8 cellular contexts compared by ENCODE assay signal in genomic region chr1:65165269-65166002, GRCh38. TPM values are rescaled to one million over a fixed set of nuclear protein-coding genes. Genes with fewer than 3 reads are reported as not detected.
DNase-seq lines count a peak whose midpoint lies in the region; ATAC-seq and TF ChIP-seq lines count a peak whose summit lies in the region.

No MANE protein-coding gene starts in this region.

- peaks cover 3% of the 10 kb centered on the region for H3K9me3 Mint-ChIP-seq in activated B cell treated with CpG ODN at 0.5 μM for 24 hours

- no peaks in the 10 kb centered on the region for H3K36me3 Mint-ChIP-seq in activated B cell treated with CpG ODN at 0.5 μM for 24 hours (ENCODE audit: low read depth)

- H3K4me3 Mint-ChIP-seq in activated B cell treated with CpG ODN at 0.5 μM for 24 hours: no peak overlapping the region

- peaks cover 2% of the 10 kb centered on the region for H3K27me3 Mint-ChIP-seq in activated B cell treated with CpG ODN at 0.5 μM for 24 hours

- H3K36me3 ChIP-seq in esophagus squamous epithelium: no peaks in the 10 kb centered on the region

- intact Hi-C loops in activated B cell treated with CpG ODN at 0.5 μM for 24 hours (cut with micrococcal nuclease) (no loop called here), esophagus squamous epithelium (cut with DNase I) (no loop called here)

- no peaks in the 10 kb centered on the region for H3K9me3 ChIP-seq in esophagus squamous epithelium

- peaks cover 9 to 63% (median 12%) of the 10 kb centered on the region in 3 donors for H3K4me1 ChIP-seq in esophagus squamous epithelium

- ATAC-seq in HG03432 (IDR thresholded peaks at IDR 0.05; ENCODE audit: unreplicated experiment): peak; percentile 91
- ATAC-seq in activated B cell treated with CpG ODN at 0.5 μM for 24 hours (ENCODE audit: low read depth): peak; percentile 42

- POLR2A ChIA-PET in activated B cell treated with CpG ODN at 0.5 μM for 24 hours (lab: Charles Lee): no interaction called here

- H3K27me3 ChIP-seq in esophagus squamous epithelium: no peaks in the 10 kb centered on the region

- no peaks in the 10 kb centered on the region for H3K4me1 Mint-ChIP-seq in activated B cell treated with CpG ODN at 0.5 μM for 24 hours

- no peak for TF ChIP-seq POLR2A in esophagus squamous epithelium (IDR thresholded peaks at IDR 0.05)

- peak overlapping the region in 1 of 4 donors; percentile 9 for H3K27ac ChIP-seq in esophagus squamous epithelium

- H3K4me3 ChIP-seq in esophagus squamous epithelium: no peak overlapping the region

- WGBS in esophagus squamous epithelium, 2 donors: 73 to 76% methylated on average over 5 of the region's 5 CpGs

- CTCF ChIA-PET in activated B cell treated with CpG ODN at 0.5 μM for 24 hours (lab: Charles Lee): no interaction called here

- TF ChIP-seq CTCF in GM20000 (IDR thresholded peaks at IDR 0.05; ENCODE audit: extremely low read depth, missing control alignments) (no peak), activated B cell treated with CpG ODN at 0.5 μM for 24 hours (IDR thresholded peaks at IDR 0.05) (no peak), esophagus squamous epithelium (IDR thresholded peaks at IDR 0.05) (no peak)

- no peak overlapping the region for H3K27ac Mint-ChIP-seq in activated B cell treated with CpG ODN at 0.5 μM for 24 hours

- peak; percentile 47 for DNase-seq in DMS 273 (lab: John Stamatoyannopoulos, UW; ENCODE audit: unreplicated experiment)
- peak; percentile 36 for DNase-seq in GM20000 (ENCODE audit: low spot score)
- no peak for DNase-seq in activated B cell treated with CpG ODN at 0.5 μM for 24 hours
- DNase-seq in T1000 (lab: John Stamatoyannopoulos, UW): no peak
- DNase-seq in NCI-H1417 treated with DMSO at 0.1 percent for 48 hours (lab: John Stamatoyannopoulos, UW): no peak
- DNase-seq in esophagus squamous epithelium (lab: John Stamatoyannopoulos, UW): no peak
- DNase-seq in anterior cingulate cortex (lab: John Stamatoyannopoulos, UW): no peak

RNA-seq across cellular contexts. Expression of gene AK4, which starts 17.4 kb away (rescaled TPM):
- total RNA-seq in activated B cell treated with CpG ODN at 0.5 μM for 24 hours: 1.6 and 1.8 TPM in 2 replicates
- total RNA-seq in esophagus squamous epithelium: 10 to 100 TPM; 32.2 to 46.3 (median 39.6) TPM

Comparison
In these comparisons a context has a peak if more than half of its experiments do, and no peak if none do; other contexts are left out.
1. DNase-seq: peak in DMS 273 (single experiment) and GM20000 (single experiment); none in activated B cell treated with CpG ODN at 0.5 μM for 24 hours (single experiment), T1000 (single experiment), NCI-H1417 treated with DMSO at 0.1 percent for 48 hours (single experiment), esophagus squamous epithelium (single experiment) and anterior cingulate cortex (0 of 58).
2. RNA of gene AK4, which starts 17.4 kb away (total RNA-seq): 32.2 to 46.3 TPM in esophagus squamous epithelium; 1.6 to 1.8 TPM in activated B cell treated with CpG ODN at 0.5 μM for 24 hours; every median in the first group is over 10 times any median in the second.